ENCODE assay signal across 17 cellular contexts in genomic region chr17:80384078-80384960, GRCh38. TPM values are rescaled to one million over a fixed set of nuclear protein-coding genes. Genes with fewer than 3 reads are reported as not detected.
DNase-seq lines count a peak whose midpoint lies in the region; ATAC-seq and TF ChIP-seq lines count a peak whose summit lies in the region.
"Had no signal": no experiment of that assay in that cellular context is flagged by ENCODE, and none has a peak within 500 bp of the region (broad histone marks: within the 10 kb centered on the region; RNA-seq: fewer than 3 reads in every experiment).

No MANE protein-coding gene starts in this region.

- no peak for TF ChIP-seq CTCF in PC-9 (conservative IDR thresholded peaks at IDR 0.05)
- TF ChIP-seq CTCF in hepatocyte (IDR thresholded peaks at IDR 0.05; ENCODE audit: poor library complexity): no peak

- H3K27me3 Mint-ChIP-seq in CD4-positive, CD25-positive, alpha-beta regulatory T cell: no peaks in the 10 kb centered on the region
- no peaks in the 10 kb centered on the region for H3K27me3 Mint-ChIP-seq in CD4-positive, alpha-beta memory T cell
- no peaks in the 10 kb centered on the region for H3K27me3 Mint-ChIP-seq in activated T-helper 17 cell treated with anti-CD3 and anti-CD28 coated beads, Interleukin-2, amount 50 U/mL, for 72 hours
- H3K27me3 Mint-ChIP-seq in naive B cell: no peaks in the 10 kb centered on the region
- H3K27me3 Mint-ChIP-seq: B cell, progenitor cell of endocrine pancreas had no signal

- no peaks in the 10 kb centered on the region for H3K27me3 ChIP-seq in CD4-positive, CD25-positive, alpha-beta regulatory T cell (ENCODE audit: control insufficient read depth, insufficient read depth, low read length)
- no peaks in the 10 kb centered on the region for H3K27me3 ChIP-seq in CD4-positive, alpha-beta memory T cell (ENCODE audit: insufficient read depth, low read length)
- H3K27me3 ChIP-seq in PC-9 (ENCODE audit: insufficient read depth, low read depth) (no peaks in the 10 kb centered on the region), hepatocyte (no peaks in the 10 kb centered on the region)
- H3K27me3 ChIP-seq: tibial artery had no signal

- intact Hi-C loops in CD4-positive, alpha-beta memory T cell (cut with micrococcal nuclease): no loop called here
- intact Hi-C loops in PC-9 (cut with micrococcal nuclease; ENCODE audit: unreplicated experiment): no loop called here

- H4K20me1 ChIP-seq in PC-9 (ENCODE audit: insufficient read depth): no peaks in the 10 kb centered on the region; the same call in 1 of the 2 replicates
- H4K20me1 ChIP-seq in hepatocyte (ENCODE audit: insufficient read depth, poor library complexity, severe bottlenecking): no peaks in the 10 kb centered on the region

- no peak for ATAC-seq in CD4-positive, CD25-positive, alpha-beta regulatory T cell (ENCODE audit: low read depth in 2 of 2)
- no peak for ATAC-seq in activated T-helper 17 cell treated with anti-CD3 and anti-CD28 coated beads, Interleukin-2, amount 50 U/mL, for 72 hours (replicated peaks)
- ATAC-seq in naive B cell (ENCODE audit: low read depth in 2 of 2) (no peak), GM19035 (IDR thresholded peaks at IDR 0.05; ENCODE audit: unreplicated experiment) (no peak)

- no peaks in the 10 kb centered on the region for H3K79me2 ChIP-seq in PC-9 (ENCODE audit: low read depth)
- no peaks in the 10 kb centered on the region for H3K79me2 ChIP-seq in hepatocyte

- H3K27ac ChIP-seq in CD4-positive, CD25-positive, alpha-beta regulatory T cell (ENCODE audit: insufficient read depth, low read length, poor library complexity, severe bottlenecking): no peak overlapping the region
- no peak overlapping the region for H3K27ac ChIP-seq in CD4-positive, alpha-beta memory T cell (ENCODE audit: low read depth, low read length)
- no peak overlapping the region for H3K27ac ChIP-seq in PC-9
- no peak overlapping the region for H3K27ac ChIP-seq in hepatocyte
- H3K27ac ChIP-seq: tibial artery had no signal

- 91% methylated on average over 24 of the region's 24 CpGs for WGBS in hepatocyte (ENCODE audit: low lambda C conversion rate, missing lambda C conversion rate)

- no peaks in the 10 kb centered on the region for H3K9me3 Mint-ChIP-seq in CD4-positive, CD25-positive, alpha-beta regulatory T cell
- H3K9me3 Mint-ChIP-seq in CD4-positive, alpha-beta memory T cell: peaks cover 0 to 4% (median 0%) of the 10 kb centered on the region in 8 donors
- no peaks in the 10 kb centered on the region for H3K9me3 Mint-ChIP-seq in activated T-helper 17 cell treated with anti-CD3 and anti-CD28 coated beads, Interleukin-2, amount 50 U/mL, for 72 hours
- no peaks in the 10 kb centered on the region for H3K9me3 Mint-ChIP-seq in naive B cell

- CTCF ChIA-PET in CD4-positive, alpha-beta memory T cell (lab: Charles Lee; ENCODE audit: partially characterized antibody): interaction anchor here (1.2 to 1.4 kb wide), 2 partner anchors 14 to 236 kb away, joined by 3 to 5 read pairs; no protein-coding TSS in a partner anchor
- CTCF ChIA-PET in PC-9 (lab: Charles Lee): no interaction called here

- H3K4me2 ChIP-seq in PC-9 (no peak overlapping the region), hepatocyte (no peak overlapping the region)

- H3K9me2 ChIP-seq in PC-9 (ENCODE audit: insufficient read depth): no peaks in the 10 kb centered on the region
- H3K9me2 ChIP-seq in hepatocyte (replicated peaks; ENCODE audit: insufficient read depth): no peaks in the 10 kb centered on the region

- POLR2A ChIA-PET in CD4-positive, alpha-beta memory T cell (lab: Charles Lee; ENCODE audit: partially characterized antibody): no interaction called here
- POLR2A ChIA-PET in PC-9 (lab: Charles Lee; ENCODE audit: unreplicated experiment): no interaction called here

- no peaks in the 10 kb centered on the region for H3K9me3 ChIP-seq in CD4-positive, CD25-positive, alpha-beta regulatory T cell (ENCODE audit: control insufficient read depth in 2 of 2, low read length in 2 of 2)
- H3K9me3 ChIP-seq in CD4-positive, alpha-beta memory T cell (ENCODE audit: control insufficient read depth in 1 of 2, low read length in 2 of 2): no peaks in the 10 kb centered on the region
- no peaks in the 10 kb centered on the region for H3K9me3 ChIP-seq in PC-9 (ENCODE audit: insufficient read depth, low read depth)
- H3K9me3 ChIP-seq in hepatocyte (ENCODE audit: low read depth): no peaks in the 10 kb centered on the region
- H3K9me3 ChIP-seq: tibial artery had no signal

- H3K27ac Mint-ChIP-seq in CD4-positive, CD25-positive, alpha-beta regulatory T cell: peak overlapping the region; percentile 76 to 88 (median 76)
- peak overlapping the region; percentile 26 to 82 (median 51) for H3K27ac Mint-ChIP-seq in CD4-positive, alpha-beta memory T cell
- H3K27ac Mint-ChIP-seq in activated T-helper 17 cell treated with anti-CD3 and anti-CD28 coated beads, Interleukin-2, amount 50 U/mL, for 72 hours: peak overlapping the region; percentile 91
- H3K27ac Mint-ChIP-seq in naive B cell: peak overlapping the region in 4 of 6 donors; percentile 11 to 78 (median 30)
- H3K27ac Mint-ChIP-seq: B cell, progenitor cell of endocrine pancreas had no signal

- H3K4me3 Mint-ChIP-seq in CD4-positive, CD25-positive, alpha-beta regulatory T cell: no peak overlapping the region
- no peak overlapping the region for H3K4me3 Mint-ChIP-seq in CD4-positive, alpha-beta memory T cell
- H3K4me3 Mint-ChIP-seq in activated T-helper 17 cell treated with anti-CD3 and anti-CD28 coated beads, Interleukin-2, amount 50 U/mL, for 72 hours: no peak overlapping the region
- H3K4me3 Mint-ChIP-seq in naive B cell: no peak overlapping the region
- H3K4me3 Mint-ChIP-seq: B cell had no signal

- peaks cover 69% of the 10 kb centered on the region for H3K36me3 Mint-ChIP-seq in CD4-positive, CD25-positive, alpha-beta regulatory T cell
- H3K36me3 Mint-ChIP-seq in CD4-positive, alpha-beta memory T cell: peaks cover 88 to 92% of the 10 kb centered on the region in 2 donors
- H3K36me3 Mint-ChIP-seq in activated T-helper 17 cell treated with anti-CD3 and anti-CD28 coated beads, Interleukin-2, amount 50 U/mL, for 72 hours (ENCODE audit: low read depth): peaks cover 100% of the 10 kb centered on the region
- H3K36me3 Mint-ChIP-seq in naive B cell: peaks cover 33 to 44% of the 10 kb centered on the region in 2 donors

- H3K4me3 ChIP-seq in CD4-positive, CD25-positive, alpha-beta regulatory T cell (ENCODE audit: low read depth, low read length): no peak overlapping the region
- no peak overlapping the region for H3K4me3 ChIP-seq in CD4-positive, alpha-beta memory T cell (ENCODE audit: low read length in 2 of 2)
- H3K4me3 ChIP-seq in PC-9 (no peak overlapping the region), hepatocyte (no peak overlapping the region)
- H3K4me3 ChIP-seq: tibial artery had no signal

- H3F3A ChIP-seq in PC-9 (ENCODE audit: insufficient read depth, low read depth): no peaks in the 10 kb centered on the region

- peaks cover 98% of the 10 kb centered on the region for H3K36me3 ChIP-seq in CD4-positive, CD25-positive, alpha-beta regulatory T cell (ENCODE audit: control insufficient read depth, insufficient read depth, low read length)
- peaks cover 98% of the 10 kb centered on the region for H3K36me3 ChIP-seq in CD4-positive, alpha-beta memory T cell (ENCODE audit: insufficient read depth, low read length)
- H3K36me3 ChIP-seq in PC-9 (ENCODE audit: low read depth) (no peaks in the 10 kb centered on the region), hepatocyte (replicated peaks; ENCODE audit: insufficient read depth, low read depth) (no peaks in the 10 kb centered on the region)

- H3K4me1 ChIP-seq in CD4-positive, CD25-positive, alpha-beta regulatory T cell (ENCODE audit: control insufficient read depth, insufficient read depth, low read length, poor library complexity, severe bottlenecking): no peaks in the 10 kb centered on the region
- H3K4me1 ChIP-seq in CD4-positive, alpha-beta memory T cell (ENCODE audit: insufficient read depth, low read length): no peaks in the 10 kb centered on the region
- H3K4me1 ChIP-seq in PC-9 (replicated peaks; ENCODE audit: insufficient read depth) (no peaks in the 10 kb centered on the region), hepatocyte (ENCODE audit: insufficient read depth) (no peaks in the 10 kb centered on the region)
- H3K4me1 ChIP-seq: tibial artery had no signal

- DNase-seq in CD4-positive, CD25-positive, alpha-beta regulatory T cell: no peak
- DNase-seq in CD4-positive, alpha-beta memory T cell: no peak
- DNase-seq in naive B cell: no peak
- no peak for DNase-seq in PC-9
- no peak for DNase-seq in hepatocyte (ENCODE audit: low spot score)
- DNase-seq: activated CD8-positive, alpha-beta memory T cell treated with anti-CD3 and anti-CD28 coated beads, Interleukin-2, amount 50 U/mL, for 48 hours; anterior cingulate cortex; GOT3; NCI-H2029; NCI-H446; NK-92 treated with Interleukin-12 subunit alpha and Interleukin-12 subunit beta, amount 100 ng/mL, for 24 hours; SW 1271; tibial artery had no signal

- BruUV-seq in PC-9 (replicated peaks; lab: Mats Ljungman, UMichigan): no TSS peak

- H2AFZ ChIP-seq in PC-9 (no peak overlapping the region), hepatocyte (no peak overlapping the region)

- peaks cover 0 to 7% (median 0%) of the 10 kb centered on the region in 4 donors for H3K4me1 Mint-ChIP-seq in CD4-positive, CD25-positive, alpha-beta regulatory T cell
- H3K4me1 Mint-ChIP-seq in CD4-positive, alpha-beta memory T cell: peaks cover 0 to 3% (median 1%) of the 10 kb centered on the region in 4 donors
- H3K4me1 Mint-ChIP-seq in activated T-helper 17 cell treated with anti-CD3 and anti-CD28 coated beads, Interleukin-2, amount 50 U/mL, for 72 hours: peaks cover 4% of the 10 kb centered on the region
- H3K4me1 Mint-ChIP-seq in naive B cell: no peaks in the 10 kb centered on the region
- H3K4me1 Mint-ChIP-seq: B cell had no signal

RNA-seq across cellular contexts. Expression of gene ENDOV, which starts 30.6 kb away (rescaled TPM):
- 13.1 TPM for total RNA-seq in CD4-positive, CD25-positive, alpha-beta regulatory T cell
- 1 to 10 TPM; 6.7 to 8.3 (median 7.5) TPM for polyA plus RNA-seq in CD4-positive, CD25-positive, alpha-beta regulatory T cell
- 10 to 100 TPM; 20.1 to 25.5 TPM for total RNA-seq in CD4-positive, alpha-beta memory T cell
- 10 to 100 TPM; 10.1 to 15.5 TPM for polyA plus RNA-seq in CD4-positive, alpha-beta memory T cell
- 10 to 100 TPM in 1 of 2 donors, 1 to 10 TPM in 1; 9.7 to 20.1 TPM for total RNA-seq in activated T-helper 17 cell treated with anti-CD3 and anti-CD28 coated beads, Interleukin-2, amount 50 U/mL, for 72 hours
- polyA plus RNA-seq in naive B cell (ENCODE audit: low read depth in 6 of 6): 10 to 100 TPM; 16.4 to 35.2 (median 20.7) TPM
- total RNA-seq in PC-9 (2021): 50.3 and 84.8 TPM in 2 replicates
- total RNA-seq in hepatocyte: 14.0 and 21.2 TPM in 2 replicates
- 33.8 and 43.6 TPM in 2 replicates for polyA plus RNA-seq in hepatocyte

Comparison
In these comparisons a context has a peak if more than half of its experiments do, and no peak if none do; other contexts are left out.
1. H3K27ac Mint-ChIP-seq: peak in every context shown above with its lines; median percentile 91 in activated T-helper 17 cell treated with anti-CD3 and anti-CD28 coated beads, Interleukin-2, amount 50 U/mL, for 72 hours; 76 in CD4-positive, CD25-positive, alpha-beta regulatory T cell; 51 in CD4-positive, alpha-beta memory T cell; 30 in naive B cell.